ENCODE assay signal across 8 cellular contexts in the genomic region with DNA sequence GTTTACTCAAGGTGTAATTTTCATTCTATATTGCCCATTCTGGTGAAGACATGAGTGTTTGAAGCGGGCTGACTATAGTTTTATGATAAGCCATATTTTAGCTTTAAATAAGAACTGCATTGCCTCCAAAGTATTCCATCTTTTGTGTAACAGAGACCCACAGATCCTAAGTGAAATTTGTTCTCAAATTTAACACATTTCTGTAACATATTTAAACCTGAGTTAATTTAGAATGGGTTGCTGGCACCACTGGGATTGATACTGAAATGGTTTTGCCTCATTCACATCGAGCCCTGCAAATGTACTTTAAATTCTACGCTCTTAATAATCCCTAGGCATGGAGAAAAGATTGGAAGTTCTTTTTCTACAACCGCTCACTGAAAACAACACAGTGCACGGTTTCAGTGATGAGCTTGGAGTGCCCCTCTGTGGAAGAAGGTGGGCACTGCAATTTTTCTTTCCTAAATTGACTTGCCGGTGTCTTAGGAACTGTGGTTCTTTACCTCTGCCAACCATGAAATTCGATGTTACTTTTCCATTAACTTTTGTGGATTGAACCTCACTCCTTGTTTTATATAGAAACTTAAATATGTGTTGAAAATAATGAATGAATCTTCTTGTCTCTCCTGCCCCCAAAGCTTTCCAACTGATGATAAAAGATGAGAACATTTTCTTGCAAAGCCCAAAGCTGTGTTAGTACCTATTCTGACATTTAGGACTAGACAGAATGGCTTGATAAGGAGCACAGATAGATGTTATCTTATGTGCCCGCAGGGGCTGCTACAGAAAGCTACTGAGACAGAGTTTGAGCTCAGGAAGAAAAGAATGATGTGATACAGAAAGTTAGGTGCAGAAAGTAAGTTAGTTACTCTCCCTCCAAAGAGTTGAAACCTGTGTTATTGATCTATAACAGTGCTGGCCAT.
DNase-seq lines count a peak whose midpoint lies in the region; TF ChIP-seq lines count a peak whose summit lies in the region.

No MANE protein-coding gene starts in this region.

- H2AK5ac ChIP-seq in H9 (ENCODE audit: insufficient read length, low read length) (no peak overlapping the region), trophoblast cell (ENCODE audit: low read length) (no peak overlapping the region)

- H3K4me3 ChIP-seq in cardiac muscle cell, result no peak overlapping the region
- H3K4me3 ChIP-seq in trophoblast cell (ENCODE audit: low read depth, low read length), result no peak overlapping the region

- peak overlapping the region; percentile 61 for H3K4me2 ChIP-seq in H9 (ENCODE audit: insufficient read depth, insufficient read length, low read length)
- no peak overlapping the region for H3K4me2 ChIP-seq in trophoblast cell (ENCODE audit: low read length)

- H3K36me3 ChIP-seq in cardiac muscle cell (no peaks in the 10 kb centered on the region), trophoblast cell (ENCODE audit: control insufficient read depth in 1 of 2, insufficient read depth in 2 of 2, low read length in 2 of 2) (no peaks in the 10 kb centered on the region)

- no CpG with 5 or more reads among the region's 8 CpGs for WGBS in H9 (ENCODE audit: extremely low coverage, insufficient read length, low lambda C conversion rate)
- no CpG with 5 or more reads among the region's 8 CpGs for WGBS in trophoblast cell (ENCODE audit: extremely low coverage, insufficient coverage, insufficient read length)

- H2BK12ac ChIP-seq in H9 (ENCODE audit: insufficient read length, low read depth, low read length) (no peak overlapping the region), trophoblast cell (ENCODE audit: low read length) (no peak overlapping the region)

- peak overlapping the region; percentile 78 to 87 for H3K4me3 Mint-ChIP-seq in H9
- H3K4me3 Mint-ChIP-seq in activated naive CD8-positive, alpha-beta T cell, result peak overlapping the region; percentile 84

- no peaks in the 10 kb centered on the region for H4K20me1 ChIP-seq in H9 (ENCODE audit: control insufficient read depth, insufficient read depth, insufficient read length)

- no peak overlapping the region for H2BK120ac ChIP-seq in H9 (ENCODE audit: low read depth, low read length, poor library complexity, severe bottlenecking)
- H2BK120ac ChIP-seq in trophoblast cell (ENCODE audit: insufficient read depth, low read length, poor library complexity), result no peak overlapping the region

- no peak overlapping the region for H4K8ac ChIP-seq in H9 (replicated peaks; ENCODE audit: insufficient read length, low read depth, low read length)
- H4K8ac ChIP-seq in trophoblast cell (ENCODE audit: low read depth, low read length), result no peak overlapping the region

- H3K18ac ChIP-seq in H9 (ENCODE audit: insufficient read length, low read depth, low read length) (no peak overlapping the region), trophoblast cell (ENCODE audit: low read length) (no peak overlapping the region)

- no peak overlapping the region for H3K56ac ChIP-seq in H9 (ENCODE audit: insufficient read length, low read depth, low read length)

- in situ Hi-C loops in SK-MEL-5 (cut with HindIII; ENCODE audit: low pct_unique_long_range_greater_than_20kb, low sequenced_read_pairs), result no loop called here

- H2BK5ac ChIP-seq in H9 (ENCODE audit: insufficient read length, low read length), result no peak overlapping the region
- H2BK5ac ChIP-seq in trophoblast cell (ENCODE audit: low read depth, low read length, poor library complexity), result no peak overlapping the region

- no peak overlapping the region for H3K14ac ChIP-seq in H9 (ENCODE audit: insufficient read depth, low read length)
- no peak overlapping the region for H3K14ac ChIP-seq in trophoblast cell (ENCODE audit: low read length)

- H3K4ac ChIP-seq in H9 (ENCODE audit: low read depth, low read length) (no peak overlapping the region), trophoblast cell (ENCODE audit: low read depth, low read length) (no peak overlapping the region)

- no peak overlapping the region for H3K23ac ChIP-seq in H9 (ENCODE audit: insufficient read length, low read depth, low read length)
- H3K23ac ChIP-seq in trophoblast cell (ENCODE audit: low read length), result no peak overlapping the region

- H2BK15ac ChIP-seq in H9 (ENCODE audit: low read depth, low read length), result no peak overlapping the region

- no peak overlapping the region for H4K5ac ChIP-seq in H9 (ENCODE audit: insufficient read length, low read depth, low read length)

- H3K4me1 Mint-ChIP-seq in H9, result peaks cover 9 to 10% of the 10 kb centered on the region in 2 experiments
- H3K4me1 Mint-ChIP-seq in activated naive CD8-positive, alpha-beta T cell (ENCODE audit: low read depth), result peaks cover 11% of the 10 kb centered on the region

- H3K79me1 ChIP-seq in H9 (ENCODE audit: insufficient read depth, low read depth, low read length, poor library complexity, severe bottlenecking), result no peaks in the 10 kb centered on the region
- H3K79me1 ChIP-seq in trophoblast cell (ENCODE audit: low read length), result peaks cover 7% of the 10 kb centered on the region

- no peaks in the 10 kb centered on the region for H3K36me3 Mint-ChIP-seq in H9 (ENCODE audit: insufficient read depth in 1 of 3, low read depth in 3 of 3)
- H3K36me3 Mint-ChIP-seq in activated naive CD8-positive, alpha-beta T cell, result no peaks in the 10 kb centered on the region

- H3K27ac ChIP-seq in H9 (ENCODE audit: insufficient read length, low read depth, low read length) (no peak overlapping the region), cardiac muscle cell (no peak overlapping the region), trophoblast cell (ENCODE audit: low read depth, low read length) (no peak overlapping the region)

- H2BK20ac ChIP-seq in H9 (ENCODE audit: low read depth, low read length, poor library complexity, severe bottlenecking), result no peak overlapping the region

- H3T11ph ChIP-seq in H9 (ENCODE audit: low read length), result no peak overlapping the region

- H3K4me1 ChIP-seq in H9 (ENCODE audit: insufficient read depth, low read length) (no peaks in the 10 kb centered on the region), cardiac muscle cell (ENCODE audit: low read depth) (no peaks in the 10 kb centered on the region), trophoblast cell (ENCODE audit: control insufficient read depth in 1 of 2, insufficient read depth in 2 of 2, low read length in 2 of 2) (peaks cover 0 to 3% of the 10 kb centered on the region in 2 experiments)

- no peaks in the 10 kb centered on the region; the same call in 1 of the 2 replicates for H3K27me3 Mint-ChIP-seq in H9 (ENCODE audit: low read depth)
- H3K27me3 Mint-ChIP-seq in activated naive CD8-positive, alpha-beta T cell, result peaks cover 14% of the 10 kb centered on the region

- no peaks in the 10 kb centered on the region for H3K27me3 ChIP-seq in H9 (ENCODE audit: insufficient read depth, low read length)
- H3K27me3 ChIP-seq in cardiac muscle cell, result peaks cover 3% of the 10 kb centered on the region
- H3K27me3 ChIP-seq in trophoblast cell (ENCODE audit: insufficient read depth, low read length), result no peaks in the 10 kb centered on the region

- H4K91ac ChIP-seq in H9 (ENCODE audit: insufficient read length, low read depth, low read length), result no peak overlapping the region
- no peak overlapping the region for H4K91ac ChIP-seq in trophoblast cell (ENCODE audit: low read depth, low read length)

- peak; percentile 92 for TF ChIP-seq CTCF in H9 (conservative IDR thresholded peaks at IDR 0.05)
- peak; percentile 95 for TF ChIP-seq CTCF in cardiac muscle cell (IDR thresholded peaks at IDR 0.05; ENCODE audit: low read depth, low read length)

- H3K23me2 ChIP-seq in H9 (ENCODE audit: insufficient read length, low read depth, low read length, poor library complexity, severe bottlenecking), result peaks cover 8% of the 10 kb centered on the region

- DNase-seq in GM04503 (ENCODE audit: low read depth), result peak; percentile 11
- peak; percentile 73 for DNase-seq in H9
- peak; percentile 76 for DNase-seq in M059J (ENCODE audit: low read depth)
- peak; percentile 83 for DNase-seq in SK-MEL-5 (ENCODE audit: low read depth, low spot score)
- peak; percentile 79 to 82 for DNase-seq in cardiac muscle cell (ENCODE audit: low read depth in 1 of 2, low spot score in 1 of 2)
- DNase-seq in trophoblast cell, result peak; percentile 88 to 93
- DNase-seq in GF-D8 (lab: John Stamatoyannopoulos, UW), result no peak

- H2AFZ ChIP-seq in H9 (ENCODE audit: low read length) (no peak overlapping the region), trophoblast cell (ENCODE audit: insufficient read depth, low read length, poor library complexity) (no peak overlapping the region)

- no peak overlapping the region for H4K12ac ChIP-seq in trophoblast cell (ENCODE audit: low read depth, low read length)

- no peak overlapping the region for H3K9ac ChIP-seq in H9 (ENCODE audit: extremely low read depth, insufficient read length, low read length)
- H3K9ac ChIP-seq in trophoblast cell (ENCODE audit: low read length), result no peak overlapping the region

- H3K9me3 Mint-ChIP-seq in H9, result no peaks in the 10 kb centered on the region
- H3K9me3 Mint-ChIP-seq in activated naive CD8-positive, alpha-beta T cell (ENCODE audit: low read depth), result no peaks in the 10 kb centered on the region

- H3K79me2 ChIP-seq in H9 (ENCODE audit: insufficient read depth, low read length) (no peaks in the 10 kb centered on the region), trophoblast cell (ENCODE audit: control insufficient read depth, insufficient read depth, low read length, poor library complexity) (peaks cover 1% of the 10 kb centered on the region)

- H3K9me3 ChIP-seq in H9 (ENCODE audit: control insufficient read depth, low read depth, low read length) (no peaks in the 10 kb centered on the region), cardiac muscle cell (ENCODE audit: low read depth) (no peaks in the 10 kb centered on the region), trophoblast cell (ENCODE audit: insufficient read depth, low read depth, low read length) (no peaks in the 10 kb centered on the region)

- no peak overlapping the region for H3K27ac Mint-ChIP-seq in H9
- no peak overlapping the region for H3K27ac Mint-ChIP-seq in activated naive CD8-positive, alpha-beta T cell
